Comparison of ENCODE assay signal across 13 cellular contexts in genomic region chr2:196356332-196356731, GRCh38.
"Had no signal": no experiment of that assay in that cellular context is flagged by ENCODE, and none has a peak within 500 bp of the region (broad histone marks: within the 10 kb centered on the region; RNA-seq: fewer than 3 reads in every experiment).

No MANE protein-coding gene starts in this region.

- H3K9me3 Mint-ChIP-seq: neural progenitor cell had no signal

- H3K9me3 ChIP-seq: adrenal gland, pancreas had no signal

- H3K4me3 Mint-ChIP-seq: activated CD4-positive, alpha-beta T cell treated with anti-CD3 and anti-CD28 coated beads, Interleukin-2, amount 10 ng/mL, durations not matched to agents 24 days and 14 days; activated T-helper 1 cell treated with anti-CD3 and anti-CD28 coated beads, Interleukin-12 subunit alpha, Interleukin-12 subunit beta, Interleukin-2, Interleukin-4 antibody, amounts not matched to agents 30 ng/mL and 10 ng/mL and 1 ng/mL, durations not matched to agents 14 hours and 24 hours and 36 hours; mesothelial cell of epicardium; neural progenitor cell; T-cell; WTC11 had no signal

- H3K4me1 ChIP-seq: adrenal gland, neural progenitor cell, pancreas had no signal

- H3K36me3 ChIP-seq: adrenal gland, neural progenitor cell, pancreas had no signal

- H3K27ac Mint-ChIP-seq: activated CD4-positive, alpha-beta T cell treated with anti-CD3 and anti-CD28 coated beads, Interleukin-2, amount 10 ng/mL, durations not matched to agents 24 days and 14 days; activated T-helper 1 cell treated with anti-CD3 and anti-CD28 coated beads, Interleukin-12 subunit alpha, Interleukin-12 subunit beta, Interleukin-2, Interleukin-4 antibody, amounts not matched to agents 30 ng/mL and 10 ng/mL and 1 ng/mL, durations not matched to agents 14 hours and 24 hours and 36 hours; mesothelial cell of epicardium; neural progenitor cell; T-cell; WTC11 had no signal

- H3K36me3 Mint-ChIP-seq: mesothelial cell of epicardium, neural progenitor cell, T-cell, WTC11 had no signal

- DNase-seq: activated CD4-positive, alpha-beta T cell treated with anti-CD3 and anti-CD28 coated beads, Interleukin-2, amount 10 ng/mL, durations not matched to agents 24 days and 14 days; activated naive CD4-positive, alpha-beta T cell treated with Interleukin-2 at 50 U/mL for 16 hours; adrenal gland; pancreas; stimulated activated CD4-positive, alpha-beta T cell treated with anti-CD3 and anti-CD28 coated beads, Interleukin-12 subunit alpha, Interleukin-12 subunit beta, amount 100 ng/mL, for 4 hours; stimulated activated CD4-positive, alpha-beta T cell treated with anti-CD3 and anti-CD28 coated beads, Interleukin-2, amount 100 ng/mL, for 48 hours; stimulated activated naive CD4-positive, alpha-beta T cell treated with Interleukin-2 at 50 U/mL for 16 hours; T-cell; T1000 had no signal

- H3K27ac ChIP-seq: adrenal gland, neural progenitor cell, pancreas had no signal

- H3K4me1 Mint-ChIP-seq: neural progenitor cell, T-cell had no signal

- ATAC-seq: pancreas, T-cell had no signal

- H3K27me3 ChIP-seq: adrenal gland, pancreas had no signal

- H3K4me3 ChIP-seq: adrenal gland, neural progenitor cell, pancreas had no signal
